8 cellular contexts compared by ENCODE assay signal in the genomic region with DNA sequence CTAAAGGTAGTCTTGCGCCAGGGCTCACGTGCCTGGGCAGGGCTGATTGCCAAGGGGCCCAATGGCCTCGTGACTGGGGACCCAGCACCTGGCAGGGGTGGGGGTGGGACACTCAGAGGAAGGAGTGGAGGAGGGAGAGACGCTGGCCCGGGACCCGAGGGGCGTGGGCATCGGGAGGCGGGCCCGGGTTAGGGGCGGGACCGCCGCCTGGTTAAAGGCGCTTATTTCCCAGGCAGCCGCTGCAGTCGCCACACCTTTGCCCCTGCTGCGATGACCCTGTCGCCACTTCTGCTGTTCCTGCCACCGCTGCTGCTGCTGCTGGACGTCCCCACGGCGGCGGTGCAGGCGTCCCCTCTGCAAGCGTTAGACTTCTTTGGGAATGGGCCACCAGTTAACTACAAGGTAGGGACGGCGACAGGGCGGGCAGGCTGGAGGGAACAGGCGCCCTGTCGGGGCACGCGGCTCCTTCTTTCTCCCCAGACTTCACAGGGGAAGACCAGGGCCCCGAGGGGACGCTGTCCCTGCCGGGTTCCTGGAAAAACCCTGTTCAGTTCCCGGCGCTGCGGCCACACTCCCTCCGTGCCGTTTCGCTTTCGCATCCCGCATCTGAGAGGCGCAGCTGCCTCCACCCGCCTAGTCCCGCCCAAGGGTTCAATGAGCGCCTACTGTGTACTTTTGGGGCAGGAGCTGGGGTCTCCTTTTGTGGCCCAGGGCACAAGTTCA. TPM values are rescaled to one million over a fixed set of nuclear protein-coding genes. Genes with fewer than 3 reads are reported as not detected.
DNase-seq lines count a peak whose midpoint lies in the region; ATAC-seq and TF ChIP-seq lines count a peak whose summit lies in the region.

Gene IFI30, plus strand, starts transcription at position 242 of the 723 bp plus-strand sequence. Its CDS starts 29 bp downstream, at position 271.

- no peaks in the 10 kb centered on the region for H3K27me3 Mint-ChIP-seq in T-cell

- TF ChIP-seq CTCF in DND-41 (IDR thresholded peaks at IDR 0.05; ENCODE audit: borderline replicate concordance, extremely low read depth, low read length, poor library complexity, severe bottlenecking) (no peak), KMS-11 (conservative IDR thresholded peaks at IDR 0.05; ENCODE audit: low read depth, low read length) (no peak), body of pancreas (IDR thresholded peaks at IDR 0.05) (no peak), spleen (IDR thresholded peaks at IDR 0.05 in 8 of 11, conservative IDR thresholded peaks at IDR 0.05 in 3 of 11) (peak in 2 of 11 experiments; percentile 21 to 27)

- POLR2A ChIA-PET in T-cell (lab: Charles Lee), result interaction anchor here in 1 of 2 donors (0.5 kb wide), 1 partner anchor 96 kb away, joined by 4 read pairs; no protein-coding TSS in a partner anchor

- H4K20me1 ChIP-seq in DND-41 (ENCODE audit: insufficient read depth, low read length) (no peaks in the 10 kb centered on the region; the same call in 1 of the 2 replicates), KMS-11 (ENCODE audit: insufficient read depth) (no peaks in the 10 kb centered on the region)

- H3K79me2 ChIP-seq in DND-41 (ENCODE audit: insufficient read depth, low read length), result no peaks in the 10 kb centered on the region
- no peaks in the 10 kb centered on the region for H3K79me2 ChIP-seq in KMS-11 (ENCODE audit: insufficient read depth, low read depth)

- peaks cover 9% of the 10 kb centered on the region for H3K36me3 Mint-ChIP-seq in T-cell

- H3K4me2 ChIP-seq in DND-41 (ENCODE audit: insufficient read depth, low read length), result peak within 1 kb of the TSS; percentile 84
- peak within 1 kb of the TSS; percentile 89 for H3K4me2 ChIP-seq in KMS-11

- H3K9me3 ChIP-seq in DND-41 (ENCODE audit: insufficient read depth, low read length, severe bottlenecking) (no peaks in the 10 kb centered on the region), body of pancreas (no peaks in the 10 kb centered on the region), spleen (no peaks in the 10 kb centered on the region)

- 0% methylated on average over 5 to 47 of the region's 47 CpGs for WGBS in body of pancreas, 2 donors
- 0 to 2% (median 1%) methylated on average over 33 to 47 of the region's 47 CpGs for WGBS in spleen, 5 donors

- DNase-seq in DND-41 (peak; percentile 67), T-cell (peak in 22 of 34 experiments; percentile 30 to 64 (median 48)), body of pancreas (peak; percentile 87 to 96 (median 94)), iPS-NIHi11 (ENCODE audit: low spot score) (peak; percentile 89), spleen (peak; percentile 97), cerebellum (ENCODE audit: low spot score) (no peak)

- H3K27ac Mint-ChIP-seq in T-cell, result peak within 1 kb of the TSS; percentile 82 to 87

- ATAC-seq in DND-41 (ENCODE audit: insufficient read depth, low read depth) (peak; percentile 83), GM21526 (IDR thresholded peaks at IDR 0.05; ENCODE audit: low FRiP score, unreplicated experiment) (peak; percentile 38), T-cell (replicated peaks in 1 of 4) (peak; percentile 80 to 85 (median 83)), body of pancreas (peak; percentile 88)

- H3K36me3 ChIP-seq in DND-41 (ENCODE audit: insufficient read depth, low read length) (peaks cover 9% of the 10 kb centered on the region), KMS-11 (ENCODE audit: insufficient read depth) (no peaks in the 10 kb centered on the region), body of pancreas (replicated peaks in 1 of 2; ENCODE audit: insufficient read depth in 1 of 2, low read depth in 2 of 2) (no peaks in the 10 kb centered on the region), spleen (peaks cover 0 to 49% (median 40%) of the 10 kb centered on the region in 6 donors)

- no peaks in the 10 kb centered on the region for H3K9me3 Mint-ChIP-seq in T-cell

- H3K27ac ChIP-seq in DND-41 (ENCODE audit: low read length), result no peak within 1 kb of the TSS
- H3K27ac ChIP-seq in KMS-11, result peak within 1 kb of the TSS; percentile 22; the same call in 1 of the 2 replicates
- H3K27ac ChIP-seq in body of pancreas, result peak within 1 kb of the TSS; percentile 60 to 88 (median 79)
- H3K27ac ChIP-seq in spleen, result peak within 1 kb of the TSS; percentile 79 to 95 (median 92)

- CTCF ChIA-PET in T-cell (lab: Charles Lee), result interaction anchor here (0.6 to 0.8 kb wide), 3 partner anchors 18 to 43 kb away, joined by 3 to 8 read pairs (median 3); no protein-coding TSS in a partner anchor

- H3K27me3 ChIP-seq in DND-41 (ENCODE audit: insufficient read depth, low read length, poor library complexity) (peaks cover 22% of the 10 kb centered on the region), KMS-11 (ENCODE audit: insufficient read depth, low read depth) (no peaks in the 10 kb centered on the region), body of pancreas (no peaks in the 10 kb centered on the region), spleen (replicated peaks in 1 of 7) (no peaks in the 10 kb centered on the region)

- intact Hi-C loops in body of pancreas (cut with DNase I), result no loop called here
- intact Hi-C loops in spleen (cut with DNase I; ENCODE audit: low total_unique reads), result no loop called here

- TF ChIP-seq POLR2A in body of pancreas (IDR thresholded peaks at IDR 0.05) (peak; percentile 88 to 95 (median 88)), spleen (IDR thresholded peaks at IDR 0.05) (peak; percentile 48 to 93 (median 80))

- H3K4me3 ChIP-seq in DND-41 (ENCODE audit: low read depth in 1 of 2, low read length in 2 of 2), result peak within 1 kb of the TSS; percentile 11 to 56; a peak in 3 of 4 replicates
- H3K4me3 ChIP-seq in KMS-11 (IDR thresholded peaks at IDR 0.05; ENCODE audit: insufficient read depth, low read depth, low read length), result no peak within 1 kb of the TSS
- H3K4me3 ChIP-seq in body of pancreas, result peak within 1 kb of the TSS; percentile 26 to 55
- peak within 1 kb of the TSS; percentile 75 to 98 (median 88) for H3K4me3 ChIP-seq in spleen

- H3K4me3 Mint-ChIP-seq in T-cell, result peak within 1 kb of the TSS; percentile 85 to 93 (median 86)

- H2AFZ ChIP-seq in DND-41 (ENCODE audit: low read depth, low read length) (peak within 1 kb of the TSS; percentile 69), KMS-11 (ENCODE audit: low read depth) (peak within 1 kb of the TSS; percentile 64)

- H3K9ac ChIP-seq in DND-41 (ENCODE audit: low read depth, low read length) (peak within 1 kb of the TSS; percentile 48), KMS-11 (peak within 1 kb of the TSS; percentile 58; the same call in 1 of the 2 replicates)

- H3K4me1 ChIP-seq in DND-41 (ENCODE audit: insufficient read depth, low read length) (peaks cover 17% of the 10 kb centered on the region), KMS-11 (ENCODE audit: low read depth, poor library complexity, severe bottlenecking) (peaks cover 11% of the 10 kb centered on the region), body of pancreas (peaks cover 25% of the 10 kb centered on the region), spleen (peaks cover 40 to 100% (median 79%) of the 10 kb centered on the region in 6 donors)

- H3K4me1 Mint-ChIP-seq in T-cell, result peaks cover 0 to 21% (median 12%) of the 10 kb centered on the region in 3 donors

RNA-seq across cellular contexts. Expression of gene IFI30, which starts in this region (rescaled TPM):
- total RNA-seq in T-cell, result 10 to 100 TPM in 1 of 5 donors, 1 to 10 TPM in 4; 3.2 to 11.8 (median 5.1) TPM
- 10 to 100 TPM; 30.3 to 32.9 TPM for total RNA-seq in body of pancreas
- 100 to 1,000 TPM; 206 to 475 (median 330) TPM for total RNA-seq in spleen
- 100 to 1,000 TPM; 234 to 299 (median 274) TPM for polyA plus RNA-seq in spleen
- 0.54 TPM for total RNA-seq in cerebellum

Comparison
In these comparisons a context has a peak if more than half of its experiments do, and no peak if none do; other contexts are left out.
1. RNA of gene IFI30 (total RNA-seq): 206 to 475 TPM in spleen; 30.3 to 32.9 TPM in body of pancreas, 3.2 to 11.8 TPM in T-cell and 0.54 TPM in cerebellum (single experiment); every median in the first group is over 4 times any median in the second.
2. ATAC-seq: peak in every context shown above with its lines; median percentile 88 in body of pancreas; 83 in DND-41; 83 in T-cell; 38 in GM21526.